Comparison of ENCODE assay signal across 23 cellular contexts in genomic region chr3:167710552-167710951, GRCh38. TPM values are rescaled to one million over a fixed set of nuclear protein-coding genes. Genes with fewer than 3 reads are reported as not detected.
"Had no signal": no experiment of that assay in that cellular context is flagged by ENCODE, and none has a peak within 500 bp of the region (broad histone marks: within the 10 kb centered on the region; RNA-seq: fewer than 3 reads in every experiment).

No MANE protein-coding gene starts in this region.

- ATAC-seq: activated naive CD4-positive, alpha-beta T cell treated with anti-CD3 and anti-CD28 coated beads, Interleukin-2, amount 50 U/mL, for 72 hours; natural killer cell treated with Interleukin-12 subunit alpha and Interleukin-12 subunit beta and Interleukin-15 and Interleukin-18, amount 100 ng/mL, for 72 hours had no signal

- H3K9me3 ChIP-seq: spleen, tibial nerve, vagina had no signal

- H3K36me3 ChIP-seq: cardiac muscle cell had no signal

- H3K27me3 Mint-ChIP-seq: activated B cell treated with CpG ODN at 0.5 μM for 24 hours; activated CD4-positive, alpha-beta memory T cell treated with anti-CD3 and anti-CD28 coated beads for 36 hours; natural killer cell treated with Interleukin-12 subunit alpha and Interleukin-12 subunit beta and Interleukin-15 and Interleukin-18, amount 100 ng/mL, for 72 hours had no signal

- DNase-seq: activated B cell treated with CpG ODN at 0.5 μM for 24 hours; activated CD4-positive, alpha-beta memory T cell treated with anti-CD3 and anti-CD28 coated beads for 36 hours; activated CD4-positive, alpha-beta T cell treated with anti-CD3 and anti-CD28 coated beads for 4 hours; activated effector memory CD4-positive, alpha-beta T cell treated with anti-CD3 and anti-CD28 coated beads, Interleukin-2, amount 50 U/mL, for 16 hours; activated T-cell treated with anti-CD3 and anti-CD28 coated beads, Interleukin-2, amount 50 U/mL, for 1 hour; amniotic stem cell; dermis blood vessel endothelial cell; effector memory CD4-positive, alpha-beta T cell; foreskin fibroblast; mesendoderm; nucleus accumbens; posterior cingulate gyrus; retina; spleen; stimulated activated CD4-positive, alpha-beta T cell treated with anti-CD3 and anti-CD28 coated beads, Interleukin-4, amount 100 ng/mL, for 4 hours; stimulated activated naive CD4-positive, alpha-beta T cell; substantia nigra had no signal

- H3K27me3 ChIP-seq: cardiac muscle cell, spleen, tibial nerve, vagina had no signal

- H3K4me3 Mint-ChIP-seq: activated B cell treated with CpG ODN at 0.5 μM for 24 hours; activated CD4-positive, alpha-beta memory T cell treated with anti-CD3 and anti-CD28 coated beads for 36 hours; natural killer cell treated with Interleukin-12 subunit alpha and Interleukin-12 subunit beta and Interleukin-15 and Interleukin-18, amount 100 ng/mL, for 72 hours; T-helper 2 cell treated with Interferon-gamma antibody and Interleukin-4, amounts not matched to agents 5 μg/mL and 100 μg/mL, for 36 hours had no signal

- H3K9me3 Mint-ChIP-seq: activated B cell treated with CpG ODN at 0.5 μM for 24 hours; activated CD4-positive, alpha-beta memory T cell treated with anti-CD3 and anti-CD28 coated beads for 36 hours; natural killer cell treated with Interleukin-12 subunit alpha and Interleukin-12 subunit beta and Interleukin-15 and Interleukin-18, amount 100 ng/mL, for 72 hours; T-helper 2 cell treated with Interferon-gamma antibody and Interleukin-4, amounts not matched to agents 5 μg/mL and 100 μg/mL, for 36 hours had no signal

- H3K27ac Mint-ChIP-seq: activated B cell treated with CpG ODN at 0.5 μM for 24 hours; activated CD4-positive, alpha-beta memory T cell treated with anti-CD3 and anti-CD28 coated beads for 36 hours; natural killer cell treated with Interleukin-12 subunit alpha and Interleukin-12 subunit beta and Interleukin-15 and Interleukin-18, amount 100 ng/mL, for 72 hours; T-helper 2 cell treated with Interferon-gamma antibody and Interleukin-4, amounts not matched to agents 5 μg/mL and 100 μg/mL, for 36 hours had no signal

- H3K4me3 ChIP-seq: cardiac muscle cell, spleen, tibial nerve, vagina had no signal

RNA-seq across cellular contexts. Expression of gene WDR49, which starts 56.8 kb away (rescaled TPM):
- total RNA-seq: activated CD4-positive, alpha-beta memory T cell treated with anti-CD3 and anti-CD28 coated beads for 36 hours had no signal
- polyA plus RNA-seq: cardiac muscle cell had no signal
